17 cellular contexts compared by ENCODE assay signal in genomic region chr14:89178802-89179201, GRCh38.
DNase-seq lines count a peak whose midpoint lies in the region; ATAC-seq and TF ChIP-seq lines count a peak whose summit lies in the region.
"Had no signal": no experiment of that assay in that cellular context is flagged by ENCODE, and none has a peak within 500 bp of the region (broad histone marks: within the 10 kb centered on the region; RNA-seq: fewer than 3 reads in every experiment).

No MANE protein-coding gene starts in this region.

- H3K4me3 Mint-ChIP-seq in activated T-cell treated with anti-CD3 and anti-CD28 coated beads, Interleukin-2, amount 50 U/mL, for 72 hours, result no peak overlapping the region
- H3K4me3 Mint-ChIP-seq in activated B cell treated with CpG ODN at 0.5 μM for 24 hours, result no peak overlapping the region
- H3K4me3 Mint-ChIP-seq in stimulated activated effector memory CD8-positive, alpha-beta T cell treated with anti-CD3 and anti-CD28 coated beads, Interleukin-12 subunit alpha, Interleukin-12 subunit beta, amount 100 ng/mL, for 72 hours, result no peak overlapping the region
- H3K4me3 Mint-ChIP-seq: activated T-cell treated with anti-CD3 and anti-CD28 coated beads, Interleukin-2, amount 50 U/mL, for 24 hours had no signal

- no peaks in the 10 kb centered on the region for H3K27me3 Mint-ChIP-seq in activated T-cell treated with anti-CD3 and anti-CD28 coated beads, Interleukin-2, amount 50 U/mL, for 72 hours (ENCODE audit: low read depth)
- H3K27me3 Mint-ChIP-seq in activated B cell treated with CpG ODN at 0.5 μM for 24 hours, result no peaks in the 10 kb centered on the region
- H3K27me3 Mint-ChIP-seq: activated T-cell treated with anti-CD3 and anti-CD28 coated beads, Interleukin-2, amount 50 U/mL, for 24 hours had no signal

- CTCF ChIA-PET in activated B cell treated with CpG ODN at 0.5 μM for 24 hours (lab: Charles Lee), result interaction anchor here (1.1 to 1.8 kb wide), 4 partner anchors 8 to 737 kb away, joined by 3 to 7 read pairs (median 4); no protein-coding TSS in a partner anchor

- peaks cover 4 to 6% of the 10 kb centered on the region in 2 donors for H3K36me3 Mint-ChIP-seq in activated T-cell treated with anti-CD3 and anti-CD28 coated beads, Interleukin-2, amount 50 U/mL, for 72 hours (ENCODE audit: insufficient read depth in 2 of 2)
- peaks cover 47% of the 10 kb centered on the region for H3K36me3 Mint-ChIP-seq in activated B cell treated with CpG ODN at 0.5 μM for 24 hours (ENCODE audit: low read depth)
- H3K36me3 Mint-ChIP-seq in stimulated activated effector memory CD8-positive, alpha-beta T cell treated with anti-CD3 and anti-CD28 coated beads, Interleukin-12 subunit alpha, Interleukin-12 subunit beta, amount 100 ng/mL, for 72 hours, result peaks cover 49% of the 10 kb centered on the region

- TF ChIP-seq CTCF in activated B cell treated with CpG ODN at 0.5 μM for 24 hours (IDR thresholded peaks at IDR 0.05) (no peak), lower leg skin (IDR thresholded peaks at IDR 0.05) (no peak)

- DNase-seq in activated T-cell treated with anti-CD3 and anti-CD28 coated beads, Interleukin-2, amount 50 U/mL, for 72 hours, result no peak
- DNase-seq in activated T-cell treated with anti-CD3 and anti-CD28 coated beads for 4 hours (no peak), activated B cell treated with CpG ODN at 0.5 μM for 24 hours (no peak), hepatic stellate cell (ENCODE audit: low spot score) (peak; percentile 18), lower leg skin (ENCODE audit: low spot score in 2 of 2) (no peak), ureter (ENCODE audit: low spot score) (no peak)
- DNase-seq in stimulated activated effector memory CD8-positive, alpha-beta T cell treated with anti-CD3 and anti-CD28 coated beads, Interleukin-12 subunit alpha, Interleukin-12 subunit beta, amount 100 ng/mL, for 72 hours (ENCODE audit: low spot score in 2 of 2), result no peak
- DNase-seq: 8988T; activated CD4-positive, alpha-beta T cell treated with anti-CD3 and anti-CD28 coated beads, Interleukin-2, amount 50 U/mL, for 1 hour; activated T-cell treated with anti-CD3 and anti-CD28 coated beads, Interleukin-2, amount 50 U/mL, for 24 hours; DND-41; foreskin fibroblast; HCEC 1CT; left cardiac atrium; NCI-H1436 had no signal

- TF ChIP-seq POLR2A in lower leg skin (IDR thresholded peaks at IDR 0.05), result no peak

- intact Hi-C loops in activated B cell treated with CpG ODN at 0.5 μM for 24 hours (cut with micrococcal nuclease), result loop anchor here (5.0 kb wide), 1 partner anchor 333 kb away; no protein-coding TSS in a partner anchor
- intact Hi-C loops in lower leg skin (cut with DNase I; ENCODE audit: low total_unique reads), result no loop called here

- H3K4me3 ChIP-seq in lower leg skin (ENCODE audit: low read depth, poor library complexity, severe bottlenecking), result no peak overlapping the region
- H3K4me3 ChIP-seq: smooth muscle cell had no signal

- POLR2A ChIA-PET in activated B cell treated with CpG ODN at 0.5 μM for 24 hours (lab: Charles Lee), result interaction anchor here (1.1 kb wide), 1 partner anchor 237 kb away, joined by 3 read pairs; no protein-coding TSS in a partner anchor

- 88 to 92% methylated on average over 1 of the region's 1 CpG for WGBS in lower leg skin, 2 donors

- no peak for ATAC-seq in activated T-cell treated with anti-CD3 and anti-CD28 coated beads, Interleukin-2, amount 50 U/mL, for 72 hours (replicated peaks in 1 of 2)
- ATAC-seq in activated B cell treated with CpG ODN at 0.5 μM for 24 hours (ENCODE audit: low read depth), result no peak
- ATAC-seq in stimulated activated effector memory CD8-positive, alpha-beta T cell treated with anti-CD3 and anti-CD28 coated beads, Interleukin-12 subunit alpha, Interleukin-12 subunit beta, amount 100 ng/mL, for 72 hours, result no peak
- no peak for ATAC-seq in HG03460 (IDR thresholded peaks at IDR 0.05; ENCODE audit: unreplicated experiment)
- ATAC-seq: left cardiac atrium had no signal

- H3K9me3 Mint-ChIP-seq in activated T-cell treated with anti-CD3 and anti-CD28 coated beads, Interleukin-2, amount 50 U/mL, for 72 hours, result no peaks in the 10 kb centered on the region
- H3K9me3 Mint-ChIP-seq in activated B cell treated with CpG ODN at 0.5 μM for 24 hours, result no peaks in the 10 kb centered on the region
- H3K9me3 Mint-ChIP-seq in stimulated activated effector memory CD8-positive, alpha-beta T cell treated with anti-CD3 and anti-CD28 coated beads, Interleukin-12 subunit alpha, Interleukin-12 subunit beta, amount 100 ng/mL, for 72 hours, result no peaks in the 10 kb centered on the region
- H3K9me3 Mint-ChIP-seq: activated T-cell treated with anti-CD3 and anti-CD28 coated beads, Interleukin-2, amount 50 U/mL, for 24 hours had no signal

- H3K27ac Mint-ChIP-seq in activated T-cell treated with anti-CD3 and anti-CD28 coated beads, Interleukin-2, amount 50 U/mL, for 72 hours, result peak overlapping the region; percentile 18
- peak overlapping the region; percentile 31 for H3K27ac Mint-ChIP-seq in activated B cell treated with CpG ODN at 0.5 μM for 24 hours
- peak overlapping the region; percentile 55 for H3K27ac Mint-ChIP-seq in stimulated activated effector memory CD8-positive, alpha-beta T cell treated with anti-CD3 and anti-CD28 coated beads, Interleukin-12 subunit alpha, Interleukin-12 subunit beta, amount 100 ng/mL, for 72 hours

- peaks cover 15% of the 10 kb centered on the region for H3K4me1 Mint-ChIP-seq in activated T-cell treated with anti-CD3 and anti-CD28 coated beads, Interleukin-2, amount 50 U/mL, for 72 hours (ENCODE audit: low read depth)
- H3K4me1 Mint-ChIP-seq in activated B cell treated with CpG ODN at 0.5 μM for 24 hours, result peaks cover 19% of the 10 kb centered on the region
- peaks cover 33% of the 10 kb centered on the region for H3K4me1 Mint-ChIP-seq in stimulated activated effector memory CD8-positive, alpha-beta T cell treated with anti-CD3 and anti-CD28 coated beads, Interleukin-12 subunit alpha, Interleukin-12 subunit beta, amount 100 ng/mL, for 72 hours
